Comparison of ENCODE assay signal across 20 cellular contexts in the genomic region with DNA sequence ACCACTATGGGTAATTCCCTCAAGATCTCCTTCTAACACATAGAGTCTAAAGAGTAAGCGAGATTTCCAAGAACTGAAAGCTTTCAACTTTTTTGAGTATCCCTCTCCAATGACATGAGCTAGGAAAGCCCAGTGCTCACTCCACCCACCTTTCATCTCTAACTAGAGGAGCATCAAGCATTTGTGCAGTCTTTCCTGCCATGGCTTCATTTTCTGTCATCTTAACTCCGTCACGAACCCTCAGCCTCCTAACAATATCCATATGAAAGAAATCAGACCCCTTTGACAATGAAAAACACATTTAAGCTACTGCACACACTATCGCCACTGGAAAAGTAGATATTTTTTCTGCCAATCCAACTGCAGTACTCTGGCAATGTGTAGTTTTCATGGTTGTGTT.
"Had no signal": no experiment of that assay in that cellular context is flagged by ENCODE, and none has a peak within 500 bp of the region (broad histone marks: within the 10 kb centered on the region; RNA-seq: fewer than 3 reads in every experiment).

No MANE protein-coding gene starts in this region.

- H3K27ac Mint-ChIP-seq: stimulated activated naive B cell treated with anti-CD40 and anti-IgM and Interleukin-4, amounts not matched to agents 10 μg/mL and 1 μg/mL and 100 μg/mL, for 72 hours had no signal

- ATAC-seq: left lung; naive thymus-derived CD4-positive, alpha-beta T cell; sciatic nerve; stimulated activated naive B cell treated with anti-CD40 and anti-IgM and Interleukin-4, amounts not matched to agents 10 μg/mL and 1 μg/mL and 100 μg/mL, for 72 hours had no signal

- H3K9me3 ChIP-seq: esophagus muscularis mucosa, left lung, testis, upper lobe of left lung had no signal

- H3K27ac ChIP-seq: esophagus muscularis mucosa, left lung, SK-N-MC, testis, upper lobe of left lung had no signal

- H3K4me3 Mint-ChIP-seq: naive thymus-derived CD4-positive, alpha-beta T cell; neural crest cell; stimulated activated naive B cell treated with anti-CD40 and anti-IgM and Interleukin-4, amounts not matched to agents 10 μg/mL and 1 μg/mL and 100 μg/mL, for 72 hours had no signal

- H3K27me3 Mint-ChIP-seq: naive thymus-derived CD4-positive, alpha-beta T cell had no signal

- H3K36me3 ChIP-seq: esophagus muscularis mucosa, left lung, upper lobe of left lung had no signal

- H3K9me3 Mint-ChIP-seq: naive thymus-derived CD4-positive, alpha-beta T cell; neural crest cell; stimulated activated naive B cell treated with anti-CD40 and anti-IgM and Interleukin-4, amounts not matched to agents 10 μg/mL and 1 μg/mL and 100 μg/mL, for 72 hours had no signal

- H3K27me3 ChIP-seq: esophagus muscularis mucosa, left lung, testis, upper lobe of left lung had no signal

- DNase-seq: activated CD4-positive, alpha-beta T cell treated with anti-CD3 and anti-CD28 coated beads, Interleukin-2, amount 50 U/mL, for 4 hours; activated CD8-positive, alpha-beta memory T cell treated with anti-CD3 and anti-CD28 coated beads, Interleukin-2, amount 50 U/mL, for 48 hours; activated gamma-delta T cell; activated naive CD4-positive, alpha-beta T cell treated with anti-CD3 and anti-CD28 coated beads, Interleukin-2, amount 50 U/mL, for 16 hours; activated T-cell treated with anti-CD3 and anti-CD28 coated beads, Interleukin-2, amount 50 U/mL, for 48 hours; central memory CD4-positive, alpha-beta T cell; kidney; left lung; naive thymus-derived CD4-positive, alpha-beta T cell; occipital lobe; small intestine; stimulated activated CD4-positive, alpha-beta T cell treated with anti-CD3 and anti-CD28 coated beads, Interleukin-15, amount 100 ng/mL, for 24 hours; stimulated activated naive B cell treated with anti-CD40 and anti-IgM and Interleukin-4, amounts not matched to agents 10 μg/mL and 1 μg/mL and 100 μg/mL, for 72 hours; testis; upper lobe of left lung had no signal

- H3K4me1 ChIP-seq: esophagus muscularis mucosa, testis had no signal

- H3K4me3 ChIP-seq: esophagus muscularis mucosa, left lung, lung, SK-N-MC, testis, upper lobe of left lung had no signal

- H3K4me1 Mint-ChIP-seq: neural crest cell; stimulated activated naive B cell treated with anti-CD40 and anti-IgM and Interleukin-4, amounts not matched to agents 10 μg/mL and 1 μg/mL and 100 μg/mL, for 72 hours had no signal

- H3K36me3 Mint-ChIP-seq: stimulated activated naive B cell treated with anti-CD40 and anti-IgM and Interleukin-4, amounts not matched to agents 10 μg/mL and 1 μg/mL and 100 μg/mL, for 72 hours had no signal
